Comparison of ENCODE assay signal across 17 cellular contexts in genomic region chr20:64110411-64111068, GRCh38. TPM values are rescaled to one million over a fixed set of nuclear protein-coding genes. Genes with fewer than 3 reads are reported as not detected.
DNase-seq lines count a peak whose midpoint lies in the region; ATAC-seq, FAIRE-seq and TF ChIP-seq lines count a peak whose summit lies in the region.
"Had no signal": no experiment of that assay in that cellular context is flagged by ENCODE, and none has a peak within 500 bp of the region (broad histone marks: within the 10 kb centered on the region; RNA-seq: fewer than 3 reads in every experiment).

No MANE protein-coding gene starts in this region.

- peaks cover 0 to 24% of the 10 kb centered on the region in 2 experiments; a peak in 1 of 4 replicates for H3K4me1 ChIP-seq in SK-N-SH (ENCODE audit: control insufficient read depth in 1 of 2, insufficient read depth in 2 of 2, low read depth in 1 of 2, low read length in 1 of 2)
- H3K4me1 ChIP-seq in right atrium auricular region: no peaks in the 10 kb centered on the region
- H3K4me1 ChIP-seq in sigmoid colon: no peaks in the 10 kb centered on the region

- ATAC-seq in SK-N-SH treated with all-trans-retinoic acid at 6 μM for 48 hours (no peak), HG03442 (IDR thresholded peaks at IDR 0.05; ENCODE audit: unreplicated experiment) (no peak)

- peak; percentile 33 for DNase-seq in SK-N-SH
- DNase-seq in ELF-1 (ENCODE audit: low read depth, low spot score): peak; percentile 0
- DNase-seq in right atrium auricular region (ENCODE audit: low spot score): peak; percentile 55
- DNase-seq in sigmoid colon: peak; percentile 58
- DNase-seq in foreskin fibroblast: no peak
- DNase-seq in H54 (ENCODE audit: insufficient read length, low spot score): no peak
- DNase-seq: 8988T; CD4-positive, alpha-beta memory T cell; NCI-H146 had no signal

- no peak overlapping the region for H3K27ac ChIP-seq in SK-N-SH (ENCODE audit: low read depth in 2 of 2, low read length in 1 of 2)
- H3K27ac ChIP-seq in right atrium auricular region: no peak overlapping the region
- H3K27ac ChIP-seq in sigmoid colon: no peak overlapping the region

- H3K9ac ChIP-seq in SK-N-SH: no peak overlapping the region

- POLR2A ChIA-PET in SK-N-SH (lab: Yijun Ruan, JAX): no interaction called here

- TF ChIP-seq CTCF in SK-N-SH (IDR thresholded peaks at IDR 0.05) (no peak), right atrium auricular region (IDR thresholded peaks at IDR 0.05) (no peak), sigmoid colon (IDR thresholded peaks at IDR 0.05) (no peak), foreskin fibroblast (IDR thresholded peaks at IDR 0.05; ENCODE audit: low read depth, low read length) (no peak)

- no peaks in the 10 kb centered on the region for H4K20me1 ChIP-seq in SK-N-SH (ENCODE audit: insufficient read depth)

- CTCF ChIA-PET in SK-N-SH (lab: Yijun Ruan, JAX): interaction anchor here (0.9 to 15.6 kb wide), 7 partner anchors 8 to 72 kb away, joined by 3 to 252 read pairs (median 13); partner anchors contain the start of genes LKAAEAR1, OPRL1 and RGS19

- no peaks in the 10 kb centered on the region for H3F3A ChIP-seq in SK-N-SH (replicated peaks; ENCODE audit: insufficient read depth)

- H3K79me2 ChIP-seq in SK-N-SH (ENCODE audit: insufficient read depth): no peaks in the 10 kb centered on the region

- WGBS in SK-N-SH (ENCODE audit: low lambda C conversion rate): 72% methylated on average over 9 of the region's 10 CpGs
- 87 to 92% methylated on average over 10 of the region's 10 CpGs for WGBS in sigmoid colon, 2 donors

- FAIRE-seq in H54 (lab: Jason Lieb, UNC): no peak

- TF ChIP-seq RAD21 in SK-N-SH (IDR thresholded peaks at IDR 0.05; ENCODE audit: low read length): no peak

- H3K36me3 ChIP-seq in SK-N-SH (replicated peaks in 1 of 2; ENCODE audit: control insufficient read depth in 1 of 2, insufficient read depth in 2 of 2, low read length in 1 of 2): no peaks in the 10 kb centered on the region
- H3K36me3 ChIP-seq in right atrium auricular region: no peaks in the 10 kb centered on the region
- no peaks in the 10 kb centered on the region for H3K36me3 ChIP-seq in sigmoid colon

- no peak for TF ChIP-seq POLR2A in sigmoid colon (IDR thresholded peaks at IDR 0.05)
- no peak for TF ChIP-seq POLR2A in H54 (IDR thresholded peaks at IDR 0.05; ENCODE audit: low read depth, low read length)

- H3K4me2 ChIP-seq in SK-N-SH: no peak overlapping the region

- no peak for TF ChIP-seq EP300 in SK-N-SH (IDR thresholded peaks at IDR 0.05; ENCODE audit: borderline replicate concordance in 1 of 2, low read depth in 1 of 2, low read length in 1 of 2)
- no peak for TF ChIP-seq EP300 in sigmoid colon (IDR thresholded peaks at IDR 0.05)

- H3K4me3 ChIP-seq in SK-N-SH (ENCODE audit: low read depth in 2 of 2, low read length in 1 of 2): no peak overlapping the region
- no peak overlapping the region for H3K4me3 ChIP-seq in right atrium auricular region
- no peak overlapping the region for H3K4me3 ChIP-seq in sigmoid colon
- H3K4me3 ChIP-seq in foreskin fibroblast (ENCODE audit: low read depth in 1 of 2, low read length in 2 of 2): no peak overlapping the region

- H2AFZ ChIP-seq in SK-N-SH (ENCODE audit: low read depth): no peak overlapping the region

- intact Hi-C loops in sigmoid colon (cut with DNase I): no loop called here

- H3K27me3 ChIP-seq in SK-N-SH (ENCODE audit: insufficient read depth) (no peaks in the 10 kb centered on the region), right atrium auricular region (no peaks in the 10 kb centered on the region), sigmoid colon (no peaks in the 10 kb centered on the region)

- no peaks in the 10 kb centered on the region for H3K9me2 ChIP-seq in SK-N-SH

- no peaks in the 10 kb centered on the region for H3K9me3 ChIP-seq in SK-N-SH
- H3K9me3 ChIP-seq in right atrium auricular region: no peaks in the 10 kb centered on the region
- no peaks in the 10 kb centered on the region for H3K9me3 ChIP-seq in sigmoid colon

TF ChIP-seq in SK-N-SH, 30 proteins besides CTCF, POLR2A, EP300 and RAD21 (continues in another document):
- TF ChIP-seq GATA2 (CRISPR knock-in tag; IDR thresholded peaks at IDR 0.05) (no peak), SIN3A (IDR thresholded peaks at IDR 0.05; ENCODE audit: borderline replicate concordance, low read depth, low read length) (no peak), FOSL2 (IDR thresholded peaks at IDR 0.05; ENCODE audit: borderline replicate concordance, low read depth) (no peak), MEF2A (IDR thresholded peaks at IDR 0.05; ENCODE audit: borderline replicate concordance, low read depth) (no peak), FOXM1 (IDR thresholded peaks at IDR 0.05; ENCODE audit: low read depth) (no peak), MXI1 (IDR thresholded peaks at IDR 0.05; ENCODE audit: low read depth, low read length) (no peak), NFIC (IDR thresholded peaks at IDR 0.05; ENCODE audit: borderline replicate concordance) (no peak), USF2 (IDR thresholded peaks at IDR 0.05; ENCODE audit: borderline replicate concordance, low read depth, low read length) (no peak)

TF ChIP-seq in SK-N-SH treated with all-trans-retinoic acid at 6 μM for 48 hours, 23 proteins besides CTCF, POLR2A, EP300 and RAD21:
- TF ChIP-seq RARB (CRISPR knock-in tag; IDR thresholded peaks at IDR 0.05) (no peak), TSHZ2 (CRISPR knock-in tag; IDR thresholded peaks at IDR 0.05) (no peak), PPARA (CRISPR knock-in tag; IDR thresholded peaks at IDR 0.05; ENCODE audit: borderline replicate concordance) (no peak), ZNF565 (CRISPR knock-in tag; conservative IDR thresholded peaks at IDR 0.05; ENCODE audit: low read depth) (no peak), OSR1 (CRISPR knock-in tag; IDR thresholded peaks at IDR 0.05) (no peak)

RNA-seq across cellular contexts. Expression of gene NPBWR2, which starts 3.2 kb away (rescaled TPM):
- polyA plus RNA-seq in SK-N-SH (2012; rRNA removed) (not detected in 2 replicates), sigmoid colon (not detected)
- not detected in 2 replicates for polyA plus RNA-seq in SK-N-SH (2012; cell fraction: cytosol; rRNA removed)
- polyA plus RNA-seq in SK-N-SH (2012; cell fraction: nucleus; rRNA removed): not detected in 2 replicates
- total RNA-seq in right atrium auricular region (not detected), sigmoid colon (not detected)
- total RNA-seq: activated CD8-positive, alpha-beta memory T cell treated with anti-CD3 and anti-CD28 coated beads for 36 hours; CD4-positive, alpha-beta memory T cell; HT-29; NCI-H460; pulmonary artery endothelial cell; SK-MEL-5; subcutaneous adipose tissue had no signal
- polyA plus RNA-seq: CD4-positive, alpha-beta memory T cell had no signal

RNA-seq across cellular contexts. Expression of gene LKAAEAR1, which starts 26.3 kb away (rescaled TPM):
- polyA plus RNA-seq in SK-N-SH (2012; rRNA removed) (0.37 and 0.71 TPM in 2 replicates), sigmoid colon (under 1 TPM in 1 of 3 donors, not detected in 2; 0.19 TPM)
- polyA plus RNA-seq in SK-N-SH (2012; cell fraction: cytosol; rRNA removed): 0.33 and 0.55 TPM in 2 replicates
- 0.37 and 1.2 TPM in 2 replicates for polyA plus RNA-seq in SK-N-SH (2012; cell fraction: nucleus; rRNA removed)
- total RNA-seq in right atrium auricular region (not detected), sigmoid colon (1 to 10 TPM in 1 of 4 donors, not detected in 3; 1.5 TPM)
- total RNA-seq: HT-29, NCI-H460, pulmonary artery endothelial cell, subcutaneous adipose tissue had no signal

RNA-seq across cellular contexts. Expression of gene OPRL1, which starts 30.7 kb away (rescaled TPM):
- polyA plus RNA-seq in SK-N-SH (2012; rRNA removed): 1.7 and 1.8 TPM in 2 replicates
- polyA plus RNA-seq in SK-N-SH (2012; cell fraction: cytosol; rRNA removed): 0.77 and 1.3 TPM in 2 replicates
- 3.2 and 3.8 TPM in 2 replicates for polyA plus RNA-seq in SK-N-SH (2012; cell fraction: nucleus; rRNA removed)
- total RNA-seq in right atrium auricular region: 1 to 10 TPM in 1 of 2 donors, under 1 TPM in 1; 0.75 to 1.4 TPM
- 1 to 10 TPM in 1 of 4 donors, under 1 TPM in 3; 0.71 to 2.2 (median 0.89) TPM for total RNA-seq in sigmoid colon
- 1 to 10 TPM in 1 of 3 donors, under 1 TPM in 1, not detected in 1; under 0.01 to 1.0 TPM for polyA plus RNA-seq in sigmoid colon

RNA-seq across cellular contexts. Expression of gene RGS19, which starts 31.2 kb away (rescaled TPM):
- polyA plus RNA-seq in SK-N-SH (2012; rRNA removed): 18.7 and 20.5 TPM in 2 replicates
- polyA plus RNA-seq in SK-N-SH (2012; cell fraction: cytosol; rRNA removed): 10.0 and 16.3 TPM in 2 replicates
- polyA plus RNA-seq in SK-N-SH (2012; cell fraction: nucleus; rRNA removed): 15.3 and 16.4 TPM in 2 replicates
- 10 to 100 TPM in 1 of 2 donors, 1 to 10 TPM in 1; 7.8 to 14.1 TPM for total RNA-seq in right atrium auricular region
- total RNA-seq in sigmoid colon: 10 to 100 TPM in 2 of 4 donors, 1 to 10 TPM in 2; 7.5 to 12.3 (median 10.5) TPM
- 10 to 100 TPM; 11.1 to 22.0 (median 12.6) TPM for polyA plus RNA-seq in sigmoid colon

RNA-seq across cellular contexts. Expression of gene TCEA2, which starts 47.5 kb away (rescaled TPM):
- 53.5 and 98.9 TPM in 2 replicates for polyA plus RNA-seq in SK-N-SH (2012; rRNA removed)
- polyA plus RNA-seq in SK-N-SH (2012; cell fraction: cytosol; rRNA removed): 48.6 and 62.9 TPM in 2 replicates
- polyA plus RNA-seq in SK-N-SH (2012; cell fraction: nucleus; rRNA removed): 179 and 294 TPM in 2 replicates
- total RNA-seq in right atrium auricular region: 10 to 100 TPM; 17.8 to 25.5 TPM
- total RNA-seq in sigmoid colon: 10 to 100 TPM; 41.7 to 50.5 (median 42.2) TPM
- polyA plus RNA-seq in sigmoid colon: 10 to 100 TPM in 2 of 3 donors, 1 to 10 TPM in 1; 2.1 to 14.0 (median 11.4) TPM

Comparison
In these comparisons a context has a peak if more than half of its experiments do, and no peak if none do; other contexts are left out.
1. DNase-seq: peak in SK-N-SH (single experiment), ELF-1 (single experiment), right atrium auricular region (single experiment) and sigmoid colon (single experiment); none in foreskin fibroblast (0 of 2) and H54 (single experiment).